10 cellular contexts compared by ENCODE assay signal in the genomic region with DNA sequence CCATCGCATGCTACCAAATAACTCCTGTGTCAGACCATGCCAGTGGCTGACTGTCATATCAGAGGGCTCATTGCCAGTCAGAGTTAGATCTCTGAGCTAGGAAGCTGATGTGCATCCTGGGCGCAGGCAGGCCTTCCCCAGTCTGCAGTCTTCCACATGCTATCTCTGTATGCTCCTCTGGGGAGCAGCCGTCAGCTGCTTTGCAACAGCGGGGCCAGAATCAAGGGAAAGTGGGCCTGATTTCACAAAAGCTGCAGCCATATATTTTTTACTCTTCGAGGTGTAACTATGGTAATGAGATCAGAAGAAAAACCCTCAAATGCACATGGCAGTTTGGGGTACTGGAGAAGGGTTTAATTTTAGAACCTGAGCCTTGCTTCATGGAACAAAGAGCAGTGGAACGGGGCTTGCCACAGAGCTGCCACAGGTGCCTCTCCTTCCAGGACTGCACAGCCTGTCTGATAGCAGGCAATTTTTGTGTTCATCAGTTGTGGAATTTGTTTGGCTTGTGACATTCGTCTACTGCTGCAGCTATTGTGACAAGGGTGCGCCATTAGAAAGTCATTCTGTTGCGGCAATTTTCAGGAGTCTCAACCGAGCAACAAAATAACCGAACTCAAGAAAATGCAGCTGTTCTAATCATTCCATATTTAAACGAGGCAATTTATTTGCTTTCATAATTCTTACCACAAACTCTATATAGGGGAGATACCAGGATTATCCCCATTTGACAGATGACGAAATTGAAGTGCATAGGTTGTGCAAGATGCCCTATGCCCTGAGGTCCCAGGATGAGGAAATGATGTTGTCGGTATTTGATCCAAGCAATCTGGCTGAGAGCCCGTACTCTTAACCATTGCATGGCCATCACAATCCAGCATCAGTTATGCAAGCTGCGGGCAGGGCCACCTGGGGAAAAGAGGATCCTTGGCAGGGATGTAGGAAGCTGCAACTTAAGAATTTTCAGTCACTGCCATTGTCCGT.
A peak's percentile ranks its signal among the peaks of the same experiment; 100 is the strongest.
DNase-seq lines count a peak whose midpoint lies in the region; ATAC-seq and TF ChIP-seq lines count a peak whose summit lies in the region.
"Had no signal": no experiment of that assay in that cellular context is flagged by ENCODE, and none has a peak within 500 bp of the region (broad histone marks: within the 10 kb centered on the region; RNA-seq: fewer than 3 reads in every experiment).

No MANE protein-coding gene starts in this region.

- no peak overlapping the region for H3K4me2 ChIP-seq in mesenchymal stem cell (ENCODE audit: low read length, poor library complexity, severe bottlenecking)

- in situ Hi-C loops in astrocyte of the cerebellum (cut with HindIII; ENCODE audit: low sequenced_read_pairs): loop anchor here (25.0 kb wide), 1 partner anchor 163 kb away; no protein-coding TSS in a partner anchor

- no peak overlapping the region for H3K4ac ChIP-seq in mesenchymal stem cell (ENCODE audit: low read depth in 1 of 2, low read length in 2 of 2)

- no peak overlapping the region for H2BK12ac ChIP-seq in mesenchymal stem cell (ENCODE audit: low read length in 2 of 2)

- no peak overlapping the region for H2AK5ac ChIP-seq in mesenchymal stem cell (ENCODE audit: low read length, severe bottlenecking)

- peak; percentile 44 for TF ChIP-seq CTCF in astrocyte of the cerebellum (IDR thresholded peaks at IDR 0.05; ENCODE audit: low read depth, low read length, missing control alignments)

- H3K23ac ChIP-seq in mesenchymal stem cell (ENCODE audit: low read length in 2 of 2): no peak overlapping the region

- DNase-seq in ELF-1 (ENCODE audit: low read depth, low spot score) (peak; percentile 29), NCI-H526 treated with DMSO at 0.1 percent for 48 hours (lab: John Stamatoyannopoulos, UW) (peak; percentile 100), astrocyte of the cerebellum (ENCODE audit: low read depth) (no peak), mesenchymal stem cell (peak; percentile 9)
- DNase-seq: dermis blood vessel endothelial cell, spleen had no signal

- no peak overlapping the region for H3K27ac ChIP-seq in mesenchymal stem cell (ENCODE audit: low read length, poor library complexity, severe bottlenecking)
- H3K27ac ChIP-seq: spleen had no signal

- H3K79me1 ChIP-seq in mesenchymal stem cell (replicated peaks; ENCODE audit: low read length, poor library complexity, severe bottlenecking): no peaks in the 10 kb centered on the region

- H4K8ac ChIP-seq in mesenchymal stem cell (ENCODE audit: low read length): no peak overlapping the region

- H2BK5ac ChIP-seq in mesenchymal stem cell (ENCODE audit: low read depth, low read length, poor library complexity, severe bottlenecking): no peak overlapping the region

- ATAC-seq in HG03457 (IDR thresholded peaks at IDR 0.05; ENCODE audit: unreplicated experiment) (no peak), HG03571 (IDR thresholded peaks at IDR 0.05; ENCODE audit: unreplicated experiment) (no peak), GM21447 (IDR thresholded peaks at IDR 0.05; ENCODE audit: unreplicated experiment) (no peak), HG02973 (IDR thresholded peaks at IDR 0.05; ENCODE audit: unreplicated experiment) (no peak)

- 84% methylated on average over 15 of the region's 17 CpGs for WGBS in mesenchymal stem cell

- no peak overlapping the region for H3K9ac ChIP-seq in mesenchymal stem cell (ENCODE audit: low read length)

- H3K36me3 ChIP-seq in mesenchymal stem cell (ENCODE audit: control insufficient read depth in 1 of 2, insufficient read depth in 2 of 2, low read depth in 1 of 2, low read length in 2 of 2): no peaks in the 10 kb centered on the region
- H3K36me3 ChIP-seq: spleen had no signal

- no peaks in the 10 kb centered on the region for H3K9me3 ChIP-seq in mesenchymal stem cell (ENCODE audit: control insufficient read depth, low read length)
- H3K9me3 ChIP-seq: spleen had no signal

- peaks cover 8 to 20% of the 10 kb centered on the region in 2 experiments for H3K27me3 ChIP-seq in mesenchymal stem cell (ENCODE audit: control insufficient read depth in 1 of 2, insufficient read depth in 1 of 2, low read length in 2 of 2)

- H2BK120ac ChIP-seq in mesenchymal stem cell (ENCODE audit: low read depth, low read length): no peak overlapping the region

- peak overlapping the region; percentile 43 for H4K91ac ChIP-seq in mesenchymal stem cell (ENCODE audit: low read length)

- no peak overlapping the region for H3K14ac ChIP-seq in mesenchymal stem cell (ENCODE audit: low read length in 2 of 2)

- H3K4me3 ChIP-seq in astrocyte of the cerebellum (ENCODE audit: low read depth, low read length) (no peak overlapping the region), mesenchymal stem cell (ENCODE audit: insufficient read depth in 1 of 2, low read depth in 1 of 2, low read length in 2 of 2) (no peak overlapping the region)
- H3K4me3 ChIP-seq: spleen had no signal

- H3K4me1 ChIP-seq in mesenchymal stem cell (ENCODE audit: control insufficient read depth, insufficient read depth, low read depth, low read length): peaks cover 7% of the 10 kb centered on the region
- H3K4me1 ChIP-seq: spleen had no signal

- H2BK15ac ChIP-seq in mesenchymal stem cell (ENCODE audit: low read depth, poor library complexity, severe bottlenecking): no peak overlapping the region

- H3K18ac ChIP-seq in mesenchymal stem cell (ENCODE audit: low read depth in 1 of 2, low read length in 2 of 2): no peak overlapping the region

- no peak overlapping the region for H2AFZ ChIP-seq in mesenchymal stem cell (ENCODE audit: low read depth, low read length)
